Comparison of ENCODE assay signal across 8 cellular contexts in the genomic region with DNA sequence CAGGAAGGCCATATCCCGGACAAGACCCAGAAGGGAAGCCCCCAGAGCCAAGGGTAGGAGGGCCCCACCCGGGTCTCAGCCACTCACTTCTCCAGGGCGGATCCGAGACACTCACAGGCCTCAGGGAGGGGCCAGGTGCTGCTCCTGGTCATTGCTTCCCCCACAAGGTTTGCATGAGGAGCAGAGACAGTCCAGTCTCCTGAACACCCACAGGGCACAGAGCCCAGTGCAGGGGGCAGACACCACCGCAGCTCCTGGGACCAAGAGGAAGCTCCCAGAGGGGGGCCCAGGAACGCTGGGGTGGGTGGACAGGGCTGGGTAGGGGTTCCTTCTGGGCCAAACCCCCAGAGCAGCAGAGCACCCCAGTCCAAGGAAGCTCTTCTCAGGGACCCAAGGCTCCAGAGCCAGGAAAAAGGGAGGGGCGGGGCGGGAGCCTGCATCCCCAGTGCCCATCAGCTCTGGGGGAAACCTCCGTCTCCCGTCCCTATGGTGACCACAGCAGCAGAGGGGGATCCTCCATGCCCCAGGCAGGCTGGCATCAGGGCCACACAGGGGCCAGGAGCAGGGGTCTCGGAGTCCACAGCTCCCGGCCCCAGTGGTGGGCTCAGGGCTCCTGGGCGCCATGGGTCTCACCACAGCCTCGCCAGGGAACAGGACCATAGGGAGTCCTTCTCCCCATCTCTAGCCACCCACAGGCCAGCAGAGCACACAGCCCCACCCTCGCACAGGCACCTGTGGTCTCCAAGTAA. TPM values are rescaled to one million over a fixed set of nuclear protein-coding genes. Genes with fewer than 3 reads are reported as not detected.
DNase-seq lines count a peak whose midpoint lies in the region; ATAC-seq and TF ChIP-seq lines count a peak whose summit lies in the region.

No MANE protein-coding gene starts in this region.

- no peak overlapping the region for H3K14ac ChIP-seq in trophoblast cell (ENCODE audit: low read length)

- no peak overlapping the region for H3K4ac ChIP-seq in trophoblast cell (ENCODE audit: low read depth, low read length)

- H2BK12ac ChIP-seq in trophoblast cell (ENCODE audit: low read length), result no peak overlapping the region

- CTCF ChIA-PET in PC-9 (lab: Charles Lee), result interaction anchor here (1.2 kb wide), 1 partner anchor 10 kb away, joined by 3 read pairs; no protein-coding TSS in a partner anchor

- H3K4me2 ChIP-seq in DOHH2 (ENCODE audit: low read length) (peak overlapping the region; percentile 42), PC-9 (peak overlapping the region; percentile 72), trophoblast cell (ENCODE audit: low read length) (peak overlapping the region; percentile 49)

- H3K4me3 ChIP-seq in DOHH2 (ENCODE audit: low read length), result peak overlapping the region; percentile 47
- peak overlapping the region; percentile 38; the same call in 1 of the 2 replicates for H3K4me3 ChIP-seq in PC-9
- peak overlapping the region; percentile 24 for H3K4me3 ChIP-seq in trophoblast cell (ENCODE audit: low read depth, low read length)

- no peaks in the 10 kb centered on the region for H3K9me3 ChIP-seq in DOHH2 (ENCODE audit: control insufficient read depth, insufficient read depth, low read length)
- H3K9me3 ChIP-seq in PC-9 (ENCODE audit: insufficient read depth, low read depth), result no peaks in the 10 kb centered on the region
- H3K9me3 ChIP-seq in trophoblast cell (ENCODE audit: insufficient read depth, low read depth, low read length), result no peaks in the 10 kb centered on the region

- peak overlapping the region; percentile 40 for H4K12ac ChIP-seq in trophoblast cell (ENCODE audit: low read depth, low read length)

- H3K9ac ChIP-seq in trophoblast cell (ENCODE audit: low read length), result no peak overlapping the region

- H4K91ac ChIP-seq in trophoblast cell (ENCODE audit: low read depth, low read length), result peak overlapping the region; percentile 3

- no peak for ATAC-seq in GM18505 (IDR thresholded peaks at IDR 0.05; ENCODE audit: unreplicated experiment)

- no peaks in the 10 kb centered on the region for H3F3A ChIP-seq in DOHH2 (ENCODE audit: control insufficient read depth, insufficient read depth)
- peaks cover 7% of the 10 kb centered on the region; the same call in 1 of the 2 replicates for H3F3A ChIP-seq in PC-9 (ENCODE audit: insufficient read depth, low read depth)

- H2AK5ac ChIP-seq in trophoblast cell (ENCODE audit: low read length), result peak overlapping the region; percentile 22

- no CpG with 5 or more reads among the region's 15 CpGs for WGBS in trophoblast cell (ENCODE audit: extremely low coverage, insufficient coverage, insufficient read length)

- no TSS peak for BruUV-seq in PC-9 (replicated peaks; lab: Mats Ljungman, UMichigan)

- POLR2A ChIA-PET in PC-9 (lab: Charles Lee; ENCODE audit: unreplicated experiment), result interaction anchor here (0.5 to 0.7 kb wide), 4 partner anchors 12 to 299 kb away, joined by 3 to 19 read pairs (median 4); no protein-coding TSS in a partner anchor

- H4K20me1 ChIP-seq in DOHH2 (ENCODE audit: control insufficient read depth, insufficient read depth, low read depth, low read length) (no peaks in the 10 kb centered on the region), PC-9 (ENCODE audit: insufficient read depth) (no peaks in the 10 kb centered on the region)

- H3K27me3 ChIP-seq in DOHH2 (ENCODE audit: control insufficient read depth, low read length), result no peaks in the 10 kb centered on the region
- no peaks in the 10 kb centered on the region for H3K27me3 ChIP-seq in PC-9 (ENCODE audit: insufficient read depth, low read depth)
- no peaks in the 10 kb centered on the region for H3K27me3 ChIP-seq in trophoblast cell (ENCODE audit: insufficient read depth, low read length)

- peak overlapping the region; percentile 13 for H4K8ac ChIP-seq in trophoblast cell (ENCODE audit: low read depth, low read length)

- peaks cover 62% of the 10 kb centered on the region for H3K36me3 ChIP-seq in DOHH2 (ENCODE audit: control insufficient read depth, low read length)
- H3K36me3 ChIP-seq in PC-9 (ENCODE audit: low read depth), result peaks cover 3% of the 10 kb centered on the region; the same call in 1 of the 2 replicates
- peaks cover 77 to 82% of the 10 kb centered on the region in 2 experiments for H3K36me3 ChIP-seq in trophoblast cell (ENCODE audit: control insufficient read depth in 1 of 2, insufficient read depth in 2 of 2, low read length in 2 of 2)

- H3K27ac ChIP-seq in DOHH2 (ENCODE audit: low read depth, low read length), result peak overlapping the region; percentile 28
- H3K27ac ChIP-seq in PC-9, result no peak overlapping the region
- peak overlapping the region; percentile 40 for H3K27ac ChIP-seq in epithelial cell of prostate
- H3K27ac ChIP-seq in trophoblast cell (ENCODE audit: low read depth, low read length), result peak overlapping the region; percentile 19

- H2AFZ ChIP-seq in PC-9 (no peak overlapping the region), trophoblast cell (ENCODE audit: insufficient read depth, low read length, poor library complexity) (no peak overlapping the region)

- TF ChIP-seq POLR2A in GM18505 (IDR thresholded peaks at IDR 0.05; ENCODE audit: borderline replicate concordance, extremely low read depth, insufficient read depth, insufficient read length), result no peak

- H2BK120ac ChIP-seq in trophoblast cell (ENCODE audit: insufficient read depth, low read length, poor library complexity), result no peak overlapping the region

- H3K79me2 ChIP-seq in DOHH2 (ENCODE audit: control insufficient read depth, low read length), result peaks cover 5% of the 10 kb centered on the region
- no peaks in the 10 kb centered on the region for H3K79me2 ChIP-seq in PC-9 (ENCODE audit: low read depth)
- H3K79me2 ChIP-seq in trophoblast cell (ENCODE audit: control insufficient read depth, insufficient read depth, low read length, poor library complexity), result no peaks in the 10 kb centered on the region

- H3K4me1 ChIP-seq in DOHH2 (ENCODE audit: control insufficient read depth, low read length), result peaks cover 17% of the 10 kb centered on the region
- H3K4me1 ChIP-seq in PC-9 (replicated peaks; ENCODE audit: insufficient read depth), result peaks cover 5% of the 10 kb centered on the region; the same call in 1 of the 2 replicates
- H3K4me1 ChIP-seq in trophoblast cell (ENCODE audit: control insufficient read depth in 1 of 2, insufficient read depth in 2 of 2, low read length in 2 of 2), result peaks cover 4 to 12% of the 10 kb centered on the region in 2 experiments

- no peak overlapping the region for H3K18ac ChIP-seq in trophoblast cell (ENCODE audit: low read length)

- no peak overlapping the region for H3K23ac ChIP-seq in trophoblast cell (ENCODE audit: low read length)

- TF ChIP-seq CTCF in DOHH2 (IDR thresholded peaks at IDR 0.05; ENCODE audit: low read depth, low read length, poor library complexity, severe bottlenecking), result no peak
- TF ChIP-seq CTCF in PC-9 (conservative IDR thresholded peaks at IDR 0.05), result no peak

- H3K9me2 ChIP-seq in DOHH2 (replicated peaks; ENCODE audit: control insufficient read depth, low read length) (no peaks in the 10 kb centered on the region), PC-9 (ENCODE audit: insufficient read depth) (no peaks in the 10 kb centered on the region)

- intact Hi-C loops in PC-9 (cut with micrococcal nuclease; ENCODE audit: unreplicated experiment), result no loop called here

- H2BK5ac ChIP-seq in trophoblast cell (ENCODE audit: low read depth, low read length, poor library complexity), result no peak overlapping the region

- no peaks in the 10 kb centered on the region for H3K79me1 ChIP-seq in trophoblast cell (ENCODE audit: low read length)

- no peak for DNase-seq in PC-9
- DNase-seq in epithelial cell of prostate (ENCODE audit: low read depth, low spot score), result no peak
- DNase-seq in trophoblast cell, result no peak
- DNase-seq in SIG-M5 (lab: John Stamatoyannopoulos, UW), result no peak
- no peak for DNase-seq in NCI-H524 treated with DMSO at 0.1 percent for 48 hours (lab: John Stamatoyannopoulos, UW)
- DNase-seq in retina, result no peak

RNA-seq across cellular contexts. Expression of gene MRPL28, which starts 0.8 kb away (rescaled TPM):
- total RNA-seq in PC-9 (2021), result 130 and 150 TPM in 2 replicates
- polyA plus RNA-seq in trophoblast cell (2013), result 61.1 and 61.4 TPM in 2 replicates

RNA-seq across cellular contexts. Expression of gene PGAP6, which starts 10.6 kb away (rescaled TPM):
- total RNA-seq in PC-9 (2021), result 41.4 and 45.6 TPM in 2 replicates
- 80.1 and 80.9 TPM in 2 replicates for polyA plus RNA-seq in trophoblast cell (2013)

RNA-seq across cellular contexts. Expression of gene AXIN1, which starts 18.6 kb away (rescaled TPM):
- 42.0 and 51.2 TPM in 2 replicates for total RNA-seq in PC-9 (2021)
- polyA plus RNA-seq in trophoblast cell (2013), result 11.9 and 12.9 TPM in 2 replicates

RNA-seq across cellular contexts. Expression of gene NME4, which starts 25.8 kb away (rescaled TPM):
- 157 and 159 TPM in 2 replicates for total RNA-seq in PC-9 (2021)
- 175 and 192 TPM in 2 replicates for polyA plus RNA-seq in trophoblast cell (2013)

RNA-seq across cellular contexts. Expression of gene DECR2, which starts 30.5 kb away (rescaled TPM):
- total RNA-seq in PC-9 (2021), result 65.4 and 78.4 TPM in 2 replicates
- 13.6 TPM in 2 replicates for polyA plus RNA-seq in trophoblast cell (2013)
